8 cellular contexts compared by ENCODE assay signal in the genomic region with DNA sequence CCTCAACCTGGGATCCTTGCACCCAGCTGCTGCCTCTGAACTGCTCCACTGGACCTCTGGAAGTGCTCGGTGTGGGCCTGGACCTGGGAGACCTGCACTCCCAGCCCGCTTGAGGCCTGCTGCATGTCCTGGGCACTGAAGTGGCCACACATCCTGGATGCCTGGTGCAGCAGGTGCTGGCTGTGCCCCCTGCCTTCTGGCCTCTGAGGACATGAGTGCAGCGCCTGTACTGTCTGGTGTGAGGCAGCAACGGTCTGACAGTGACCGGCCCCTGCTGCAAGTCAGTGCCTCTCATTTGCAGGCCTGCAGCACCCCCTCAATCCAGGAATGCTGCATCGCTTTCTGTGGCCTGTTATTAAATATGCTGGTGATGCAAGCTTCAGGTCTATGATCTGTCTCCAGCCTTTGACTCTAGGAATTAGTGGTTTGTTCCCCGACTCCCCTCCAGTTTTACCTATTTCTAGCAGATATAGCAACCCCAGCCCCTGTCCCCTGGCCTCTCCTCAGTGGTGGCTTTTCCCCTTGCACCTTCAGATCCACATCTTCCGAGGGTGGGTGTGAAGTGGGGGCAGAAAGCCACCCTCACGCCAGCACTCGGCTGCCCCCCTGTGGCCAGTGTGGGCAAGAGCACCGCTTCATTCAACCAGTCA. TPM values are rescaled to one million over a fixed set of nuclear protein-coding genes. Genes with fewer than 3 reads are reported as not detected.
DNase-seq lines count a peak whose midpoint lies in the region; ATAC-seq and TF ChIP-seq lines count a peak whose summit lies in the region.

No MANE protein-coding gene starts in this region.

- H3K9ac ChIP-seq in KMS-11 (no peak overlapping the region), SU-DHL-6 (ENCODE audit: low read length) (no peak overlapping the region)

- H3K27me3 ChIP-seq in KMS-11 (ENCODE audit: insufficient read depth, low read depth): no peaks in the 10 kb centered on the region
- H3K27me3 ChIP-seq in SU-DHL-6 (ENCODE audit: low read length): no peaks in the 10 kb centered on the region
- H3K27me3 ChIP-seq in heart right ventricle: peaks cover 0 to 16% (median 0%) of the 10 kb centered on the region in 7 donors
- peaks cover 0 to under 1% (median 0%) of the 10 kb centered on the region in 3 donors for H3K27me3 ChIP-seq in sigmoid colon

- H3K27ac ChIP-seq in KMS-11 (no peak overlapping the region), SU-DHL-6 (ENCODE audit: low read depth, low read length) (no peak overlapping the region), heart right ventricle (peak overlapping the region in 9 of 10 donors; percentile 25 to 86 (median 74)), sigmoid colon (peak overlapping the region; percentile 54 to 79 (median 62))

- H3K79me2 ChIP-seq in KMS-11 (ENCODE audit: insufficient read depth, low read depth) (no peaks in the 10 kb centered on the region), SU-DHL-6 (ENCODE audit: insufficient read depth, low read length) (no peaks in the 10 kb centered on the region)

- H3K4me3 ChIP-seq in KMS-11 (IDR thresholded peaks at IDR 0.05; ENCODE audit: insufficient read depth, low read depth, low read length): no peak overlapping the region
- H3K4me3 ChIP-seq in SU-DHL-6 (ENCODE audit: insufficient read depth, low read length, poor library complexity, severe bottlenecking): no peak overlapping the region
- no peak overlapping the region for H3K4me3 ChIP-seq in heart right ventricle
- no peak overlapping the region for H3K4me3 ChIP-seq in sigmoid colon

- H2AFZ ChIP-seq in KMS-11 (ENCODE audit: low read depth) (no peak overlapping the region), SU-DHL-6 (ENCODE audit: low read depth, low read length, severe bottlenecking) (no peak overlapping the region)

- TF ChIP-seq CTCF in KMS-11 (conservative IDR thresholded peaks at IDR 0.05; ENCODE audit: low read depth, low read length) (peak; percentile 99), SU-DHL-6 (IDR thresholded peaks at IDR 0.05; ENCODE audit: insufficient read depth, low read length, poor library complexity, severe bottlenecking) (peak; percentile 99), heart right ventricle (IDR thresholded peaks at IDR 0.05) (peak; percentile 92 to 99 (median 97)), sigmoid colon (IDR thresholded peaks at IDR 0.05) (peak; percentile 91 to 98 (median 98))

- no peaks in the 10 kb centered on the region for H3K9me3 Mint-ChIP-seq in activated naive CD4-positive, alpha-beta T cell treated with anti-CD3 and anti-CD28 coated beads, Interleukin-2, amount 50 U/mL, for 72 hours

- H3K36me3 Mint-ChIP-seq in activated naive CD4-positive, alpha-beta T cell treated with anti-CD3 and anti-CD28 coated beads, Interleukin-2, amount 50 U/mL, for 72 hours: no peaks in the 10 kb centered on the region

- H4K20me1 ChIP-seq in KMS-11 (ENCODE audit: insufficient read depth): no peaks in the 10 kb centered on the region
- H4K20me1 ChIP-seq in SU-DHL-6 (ENCODE audit: low read depth, low read length): no peaks in the 10 kb centered on the region

- H3K9me3 ChIP-seq in SU-DHL-6 (ENCODE audit: insufficient read depth, low read length) (no peaks in the 10 kb centered on the region), heart right ventricle (no peaks in the 10 kb centered on the region), sigmoid colon (no peaks in the 10 kb centered on the region)

- peaks cover 31% of the 10 kb centered on the region for H3K4me1 ChIP-seq in KMS-11 (ENCODE audit: low read depth, poor library complexity, severe bottlenecking)
- H3K4me1 ChIP-seq in heart right ventricle: peaks cover 14 to 38% (median 34%) of the 10 kb centered on the region in 9 donors
- H3K4me1 ChIP-seq in sigmoid colon: peaks cover 0 to 27% (median 7%) of the 10 kb centered on the region in 4 donors

- no peaks in the 10 kb centered on the region for H3F3A ChIP-seq in SU-DHL-6 (ENCODE audit: insufficient read depth)

- peak; percentile 63 for DNase-seq in Daoy (ENCODE audit: low read depth)
- peak in 1 of 2 donors; percentile 82 for DNase-seq in activated naive CD4-positive, alpha-beta T cell treated with anti-CD3 and anti-CD28 coated beads, Interleukin-2, amount 50 U/mL, for 72 hours (ENCODE audit: low spot score in 2 of 2)
- peak; percentile 68 to 72 for DNase-seq in heart right ventricle
- DNase-seq in sigmoid colon: peak; percentile 81
- DNase-seq in occipital lobe (lab: John Stamatoyannopoulos, UW): no peak

- H3K4me2 ChIP-seq in KMS-11 (peak overlapping the region; percentile 6; the same call in 1 of the 2 replicates), SU-DHL-6 (ENCODE audit: low read depth, low read length, poor library complexity, severe bottlenecking) (no peak overlapping the region)

- TF ChIP-seq POLR2A in sigmoid colon (IDR thresholded peaks at IDR 0.05): no peak

- TF ChIP-seq EP300 in sigmoid colon (IDR thresholded peaks at IDR 0.05): no peak

- no peaks in the 10 kb centered on the region for H3K36me3 ChIP-seq in KMS-11 (ENCODE audit: insufficient read depth)
- no peaks in the 10 kb centered on the region for H3K36me3 ChIP-seq in SU-DHL-6 (ENCODE audit: low read length)
- H3K36me3 ChIP-seq in heart right ventricle: peaks cover 0 to 16% (median 0%) of the 10 kb centered on the region in 9 donors
- H3K36me3 ChIP-seq in sigmoid colon: peaks cover 0 to 5% (median 0%) of the 10 kb centered on the region in 4 donors

- 37% methylated on average over 11 of the region's 11 CpGs for WGBS in heart right ventricle, 2 donors
- 38 to 42% methylated on average over 11 of the region's 11 CpGs for WGBS in sigmoid colon, 2 donors

- no peaks in the 10 kb centered on the region for H3K9me2 ChIP-seq in SU-DHL-6 (replicated peaks; ENCODE audit: insufficient read depth, low read length)

- intact Hi-C loops in heart right ventricle (cut with DNase I): loop anchor here in 9 of 10 donors (1.0 to 5.0 kb wide), 7 partner anchors 39 to 81 kb away; no protein-coding TSS in a partner anchor
- intact Hi-C loops in sigmoid colon (cut with DNase I): loop anchor here (1.0 kb wide), 1 partner anchor 58 kb away; no protein-coding TSS in a partner anchor

- peak; percentile 74 to 82 for ATAC-seq in activated naive CD4-positive, alpha-beta T cell treated with anti-CD3 and anti-CD28 coated beads, Interleukin-2, amount 50 U/mL, for 72 hours
- peak; percentile 25 to 70 (median 50) for ATAC-seq in heart right ventricle
- no peak for ATAC-seq in HG03354 (IDR thresholded peaks at IDR 0.05; ENCODE audit: poor library complexity, severe bottlenecking, unreplicated experiment)

- no peak overlapping the region for H3K27ac Mint-ChIP-seq in activated naive CD4-positive, alpha-beta T cell treated with anti-CD3 and anti-CD28 coated beads, Interleukin-2, amount 50 U/mL, for 72 hours

RNA-seq across cellular contexts. Expression of a gene that starts 3.6 kb away (rescaled TPM):
- not detected in 2 replicates for total RNA-seq in Daoy (2014; rRNA removed; shearing (Covaris generic))
- not detected for total RNA-seq in activated naive CD4-positive, alpha-beta T cell treated with anti-CD3 and anti-CD28 coated beads, Interleukin-2, amount 50 U/mL, for 72 hours
- total RNA-seq in heart right ventricle (under 1 TPM in 3 of 10 donors, not detected in 7; 0.19 to 0.52 (median 0.26) TPM), sigmoid colon (1 to 10 TPM in 2 of 4 donors, under 1 TPM in 1, not detected in 1; 0.41 to 5.7 (median 1.2) TPM), occipital lobe (not detected)
- polyA plus RNA-seq in heart right ventricle (under 1 TPM in 1 of 2 donors, not detected in 1; 0.29 TPM), sigmoid colon (under 1 TPM in 1 of 3 donors, not detected in 2; 0.61 TPM)

RNA-seq across cellular contexts. Expression of a gene that starts 13.3 kb away (rescaled TPM):
- 156 and 160 TPM in 2 replicates for total RNA-seq in Daoy (2014; rRNA removed; shearing (Covaris generic))
- 10 to 100 TPM; 28.5 to 46.8 TPM for total RNA-seq in activated naive CD4-positive, alpha-beta T cell treated with anti-CD3 and anti-CD28 coated beads, Interleukin-2, amount 50 U/mL, for 72 hours
- total RNA-seq in heart right ventricle (10 to 100 TPM; 17.5 to 31.8 (median 22.2) TPM), sigmoid colon (10 to 100 TPM; 30.2 to 48.7 (median 38.2) TPM), occipital lobe (19.5 TPM)
- polyA plus RNA-seq in heart right ventricle (10 to 100 TPM; 14.6 to 90.2 TPM), sigmoid colon (10 to 100 TPM; 58.9 to 64.5 (median 61.7) TPM)

RNA-seq across cellular contexts. Expression of a gene that starts 31.9 kb away (rescaled TPM):
- 1.1 and 5.1 TPM in 2 replicates for total RNA-seq in Daoy (2014; rRNA removed; shearing (Covaris generic))
- total RNA-seq in activated naive CD4-positive, alpha-beta T cell treated with anti-CD3 and anti-CD28 coated beads, Interleukin-2, amount 50 U/mL, for 72 hours: 10 to 100 TPM; 29.8 to 76.0 TPM
- 100 to 1,000 TPM in 6 of 10 donors, 10 to 100 TPM in 4; 34.6 to 588 (median 105) TPM for total RNA-seq in heart right ventricle
- polyA plus RNA-seq in heart right ventricle: 10 to 100 TPM; 53.2 to 83.0 TPM
- total RNA-seq in sigmoid colon: 100 to 1,000 TPM in 3 of 4 donors, 10 to 100 TPM in 1; 41.7 to 276 (median 167) TPM
- 10 to 100 TPM; 31.2 to 65.9 (median 45.0) TPM for polyA plus RNA-seq in sigmoid colon
- 5.8 TPM for total RNA-seq in occipital lobe

Comparison
In these comparisons a context has a peak if more than half of its experiments do, and no peak if none do; other contexts are left out.
1. H3K27ac ChIP-seq: peak in heart right ventricle (9 of 10) and sigmoid colon (4 of 4); none in KMS-11 (single experiment) and SU-DHL-6 (single experiment).
2. Peak in every context shown above with its lines, with median percentiles within 50 percentile points of each other: CTCF ChIP-seq.